In genomic region chr2:173747037-173747436, GRCh38 we compare ENCODE assay signal across 21 cellular contexts.
"Had no signal": no experiment of that assay in that cellular context is flagged by ENCODE, and none has a peak within 500 bp of the region (broad histone marks: within the 10 kb centered on the region; RNA-seq: fewer than 3 reads in every experiment).

No MANE protein-coding gene starts in this region.

- H3K27ac Mint-ChIP-seq: activated CD4-positive, alpha-beta T cell treated with anti-CD3 and anti-CD28 coated beads, Interleukin-2, amount 10 ng/mL, durations not matched to agents 7 days and 5 days; activated CD8-positive, alpha-beta memory T cell treated with anti-CD3 and anti-CD28 coated beads, Interleukin-2, amount 10 ng/mL, durations not matched to agents 7 days and 5 days; activated CD8-positive, alpha-beta T cell treated with anti-CD3 and anti-CD28 coated beads for 36 hours; activated naive CD4-positive, alpha-beta T cell treated with anti-CD3 and anti-CD28 coated beads, Interleukin-2, amount 10 ng/mL, durations not matched to agents 7 days and 5 days; memory B cell; nephron progenitor cell; stimulated activated naive B cell treated with anti-CD40 and anti-IgM and Interleukin-4, amounts not matched to agents 10 μg/mL and 1 μg/mL and 100 μg/mL, for 72 hours had no signal

- H3K27ac ChIP-seq: epithelial cell of prostate, gastroesophageal sphincter, heart right ventricle, sigmoid colon, testis, vagina had no signal

- H3K9me3 Mint-ChIP-seq: activated CD4-positive, alpha-beta T cell treated with anti-CD3 and anti-CD28 coated beads, Interleukin-2, amount 10 ng/mL, durations not matched to agents 7 days and 5 days; activated CD8-positive, alpha-beta T cell treated with anti-CD3 and anti-CD28 coated beads for 36 hours; activated naive CD4-positive, alpha-beta T cell treated with anti-CD3 and anti-CD28 coated beads, Interleukin-2, amount 10 ng/mL, durations not matched to agents 7 days and 5 days; memory B cell; nephron progenitor cell; stimulated activated naive B cell treated with anti-CD40 and anti-IgM and Interleukin-4, amounts not matched to agents 10 μg/mL and 1 μg/mL and 100 μg/mL, for 72 hours had no signal

- ATAC-seq: activated CD4-positive, CD25-positive, alpha-beta regulatory T cell treated with anti-CD3 and anti-CD28 coated beads, Interleukin-2, amount 50 U/mL, for 24 hours; activated CD8-positive, alpha-beta memory T cell treated with anti-CD3 and anti-CD28 coated beads, Interleukin-2, amount 10 ng/mL, durations not matched to agents 7 days and 5 days; activated CD8-positive, alpha-beta T cell treated with anti-CD3 and anti-CD28 coated beads for 36 hours; gastroesophageal sphincter; heart right ventricle; left colon; stimulated activated naive B cell treated with anti-CD40 and anti-IgM and Interleukin-4, amounts not matched to agents 10 μg/mL and 1 μg/mL and 100 μg/mL, for 72 hours had no signal

- DNase-seq: activated CD4-positive, alpha-beta T cell treated with anti-CD3 and anti-CD28 coated beads, Interleukin-2, amount 10 ng/mL, durations not matched to agents 7 days and 5 days; activated CD8-positive, alpha-beta memory T cell treated with anti-CD3 and anti-CD28 coated beads, Interleukin-2, amount 10 ng/mL, durations not matched to agents 7 days and 5 days; activated CD8-positive, alpha-beta T cell treated with anti-CD3 and anti-CD28 coated beads for 36 hours; activated effector memory CD4-positive, alpha-beta T cell treated with anti-CD3 and anti-CD28 coated beads, Interleukin-2, amount 50 U/mL, for 16 hours; activated naive CD4-positive, alpha-beta T cell treated with anti-CD3 and anti-CD28 coated beads, Interleukin-2, amount 10 ng/mL, durations not matched to agents 7 days and 5 days; activated T-cell treated with anti-CD3 and anti-CD28 coated beads for 4 hours; cortex of kidney; heart right ventricle; left colon; nephron progenitor cell; sigmoid colon; stimulated activated CD4-positive, alpha-beta T cell treated with anti-CD3 and anti-CD28 coated beads, Interleukin-2, amount 100 ng/mL, for 48 hours; stimulated activated CD8-positive, alpha-beta memory T cell treated with anti-CD3 and anti-CD28 coated beads, Interleukin-4, amount 100 ng/mL, for 48 hours; stimulated activated naive B cell treated with anti-CD40 and anti-IgM and Interleukin-4, amounts not matched to agents 10 μg/mL and 1 μg/mL and 100 μg/mL, for 72 hours; testis; trophoblast cell had no signal

- H3K36me3 ChIP-seq: gastroesophageal sphincter, heart right ventricle, sigmoid colon, vagina had no signal

- H3K4me1 ChIP-seq: gastroesophageal sphincter, sigmoid colon, testis had no signal

- H3K4me3 ChIP-seq: gastroesophageal sphincter, heart right ventricle, sigmoid colon, testis, vagina had no signal

- H3K4me3 Mint-ChIP-seq: activated CD4-positive, alpha-beta T cell treated with anti-CD3 and anti-CD28 coated beads, Interleukin-2, amount 10 ng/mL, durations not matched to agents 7 days and 5 days; activated CD8-positive, alpha-beta memory T cell treated with anti-CD3 and anti-CD28 coated beads, Interleukin-2, amount 10 ng/mL, durations not matched to agents 7 days and 5 days; activated CD8-positive, alpha-beta T cell treated with anti-CD3 and anti-CD28 coated beads for 36 hours; activated naive CD4-positive, alpha-beta T cell treated with anti-CD3 and anti-CD28 coated beads, Interleukin-2, amount 10 ng/mL, durations not matched to agents 7 days and 5 days; memory B cell; nephron progenitor cell; stimulated activated naive B cell treated with anti-CD40 and anti-IgM and Interleukin-4, amounts not matched to agents 10 μg/mL and 1 μg/mL and 100 μg/mL, for 72 hours had no signal

- H3K27me3 ChIP-seq: sigmoid colon, testis, vagina had no signal

- H3K4me1 Mint-ChIP-seq: activated CD4-positive, alpha-beta T cell treated with anti-CD3 and anti-CD28 coated beads, Interleukin-2, amount 10 ng/mL, durations not matched to agents 7 days and 5 days; activated CD8-positive, alpha-beta memory T cell treated with anti-CD3 and anti-CD28 coated beads, Interleukin-2, amount 10 ng/mL, durations not matched to agents 7 days and 5 days; activated naive CD4-positive, alpha-beta T cell treated with anti-CD3 and anti-CD28 coated beads, Interleukin-2, amount 10 ng/mL, durations not matched to agents 7 days and 5 days; memory B cell; stimulated activated naive B cell treated with anti-CD40 and anti-IgM and Interleukin-4, amounts not matched to agents 10 μg/mL and 1 μg/mL and 100 μg/mL, for 72 hours had no signal

- H3K36me3 Mint-ChIP-seq: activated CD8-positive, alpha-beta memory T cell treated with anti-CD3 and anti-CD28 coated beads, Interleukin-2, amount 10 ng/mL, durations not matched to agents 7 days and 5 days; activated naive CD4-positive, alpha-beta T cell treated with anti-CD3 and anti-CD28 coated beads, Interleukin-2, amount 10 ng/mL, durations not matched to agents 7 days and 5 days; memory B cell; stimulated activated naive B cell treated with anti-CD40 and anti-IgM and Interleukin-4, amounts not matched to agents 10 μg/mL and 1 μg/mL and 100 μg/mL, for 72 hours had no signal
